Comparison of ENCODE assay signal across 1 cellular context in the genomic region with DNA sequence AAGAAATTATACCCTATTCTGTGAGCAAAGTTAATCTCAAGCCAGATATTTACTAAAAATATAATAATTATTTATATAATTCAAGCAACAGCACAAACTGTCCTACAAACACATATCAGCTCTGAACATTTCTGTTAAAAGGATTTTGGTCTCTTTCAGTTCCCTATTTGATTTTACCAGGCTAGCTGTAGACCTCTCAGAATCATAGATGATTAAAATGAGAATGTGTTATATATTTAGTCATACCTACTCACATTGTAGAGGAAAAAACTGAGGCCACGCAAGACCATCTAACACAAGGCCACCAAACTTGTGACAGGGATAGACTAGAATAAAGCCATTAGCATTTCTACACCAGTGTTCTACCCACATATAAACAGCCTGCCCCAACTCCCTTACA.
TF ChIP-seq lines count a peak whose summit lies in the region.

No MANE protein-coding gene starts in this region.

TF ChIP-seq in GM23338, 12 proteins besides CTCF, POLR2A, EP300 and RAD21 (continued from another document):
- TF ChIP-seq, protein P1, sequence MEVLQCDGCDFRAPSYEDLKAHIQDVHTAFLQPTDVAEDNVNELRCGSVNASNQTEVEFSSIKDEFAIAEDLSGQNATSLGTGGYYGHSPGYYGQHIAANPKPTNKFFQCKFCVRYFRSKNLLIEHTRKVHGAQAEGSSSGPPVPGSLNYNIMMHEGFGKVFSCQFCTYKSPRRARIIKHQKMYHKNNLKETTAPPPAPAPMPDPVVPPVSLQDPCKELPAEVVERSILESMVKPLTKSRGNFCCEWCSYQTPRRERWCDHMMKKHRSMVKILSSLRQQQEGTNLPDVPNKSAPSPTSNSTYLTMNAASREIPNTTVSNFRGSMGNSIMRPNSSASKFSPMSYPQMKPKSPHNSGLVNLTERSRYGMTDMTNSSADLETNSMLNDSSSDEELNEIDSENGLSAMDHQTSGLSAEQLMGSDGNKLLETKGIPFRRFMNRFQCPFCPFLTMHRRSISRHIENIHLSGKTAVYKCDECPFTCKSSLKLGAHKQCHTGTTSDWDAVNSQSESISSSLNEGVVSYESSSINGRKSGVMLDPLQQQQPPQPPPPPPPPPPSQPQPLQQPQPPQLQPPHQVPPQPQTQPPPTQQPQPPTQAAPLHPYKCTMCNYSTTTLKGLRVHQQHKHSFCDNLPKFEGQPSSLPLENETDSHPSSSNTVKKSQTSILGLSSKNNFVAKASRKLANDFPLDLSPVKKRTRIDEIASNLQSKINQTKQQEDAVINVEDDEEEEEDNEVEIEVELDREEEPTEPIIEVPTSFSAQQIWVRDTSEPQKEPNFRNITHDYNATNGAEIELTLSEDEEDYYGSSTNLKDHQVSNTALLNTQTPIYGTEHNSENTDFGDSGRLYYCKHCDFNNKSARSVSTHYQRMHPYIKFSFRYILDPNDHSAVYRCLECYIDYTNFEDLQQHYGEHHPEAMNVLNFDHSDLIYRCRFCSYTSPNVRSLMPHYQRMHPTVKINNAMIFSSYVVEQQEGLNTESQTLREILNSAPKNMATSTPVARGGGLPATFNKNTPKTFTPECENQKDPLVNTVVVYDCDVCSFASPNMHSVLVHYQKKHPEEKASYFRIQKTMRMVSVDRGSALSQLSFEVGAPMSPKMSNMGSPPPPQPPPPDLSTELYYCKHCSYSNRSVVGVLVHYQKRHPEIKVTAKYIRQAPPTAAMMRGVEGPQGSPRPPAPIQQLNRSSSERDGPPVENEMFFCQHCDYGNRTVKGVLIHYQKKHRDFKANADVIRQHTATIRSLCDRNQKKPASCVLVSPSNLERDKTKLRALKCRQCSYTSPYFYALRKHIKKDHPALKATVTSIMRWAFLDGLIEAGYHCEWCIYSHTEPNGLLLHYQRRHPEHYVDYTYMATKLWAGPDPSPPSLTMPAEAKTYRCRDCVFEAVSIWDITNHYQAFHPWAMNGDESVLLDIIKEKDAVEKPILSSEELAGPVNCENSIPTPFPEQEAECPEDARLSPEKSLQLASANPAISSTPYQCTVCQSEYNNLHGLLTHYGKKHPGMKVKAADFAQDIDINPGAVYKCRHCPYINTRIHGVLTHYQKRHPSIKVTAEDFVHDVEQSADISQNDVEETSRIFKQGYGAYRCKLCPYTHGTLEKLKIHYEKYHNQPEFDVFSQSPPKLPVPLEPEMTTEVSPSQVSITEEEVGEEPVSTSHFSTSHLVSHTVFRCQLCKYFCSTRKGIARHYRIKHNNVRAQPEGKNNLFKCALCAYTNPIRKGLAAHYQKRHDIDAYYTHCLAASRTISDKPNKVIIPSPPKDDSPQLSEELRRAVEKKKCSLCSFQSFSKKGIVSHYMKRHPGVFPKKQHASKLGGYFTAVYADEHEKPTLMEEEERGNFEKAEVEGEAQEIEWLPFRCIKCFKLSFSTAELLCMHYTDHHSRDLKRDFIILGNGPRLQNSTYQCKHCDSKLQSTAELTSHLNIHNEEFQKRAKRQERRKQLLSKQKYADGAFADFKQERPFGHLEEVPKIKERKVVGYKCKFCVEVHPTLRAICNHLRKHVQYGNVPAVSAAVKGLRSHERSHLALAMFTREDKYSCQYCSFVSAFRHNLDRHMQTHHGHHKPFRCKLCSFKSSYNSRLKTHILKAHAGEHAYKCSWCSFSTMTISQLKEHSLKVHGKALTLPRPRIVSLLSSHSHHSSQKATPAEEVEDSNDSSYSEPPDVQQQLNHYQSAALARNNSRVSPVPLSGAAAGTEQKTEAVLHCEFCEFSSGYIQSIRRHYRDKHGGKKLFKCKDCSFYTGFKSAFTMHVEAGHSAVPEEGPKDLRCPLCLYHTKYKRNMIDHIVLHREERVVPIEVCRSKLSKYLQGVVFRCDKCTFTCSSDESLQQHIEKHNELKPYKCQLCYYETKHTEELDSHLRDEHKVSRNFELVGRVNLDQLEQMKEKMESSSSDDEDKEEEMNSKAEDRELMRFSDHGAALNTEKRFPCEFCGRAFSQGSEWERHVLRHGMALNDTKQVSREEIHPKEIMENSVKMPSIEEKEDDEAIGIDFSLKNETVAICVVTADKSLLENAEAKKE (CRISPR knock-in tag; IDR thresholded peaks at IDR 0.05): no peak
- TF ChIP-seq ZNF331 (CRISPR knock-in tag; IDR thresholded peaks at IDR 0.05; ENCODE audit: low read depth) (no peak), ZNF114 (CRISPR knock-in tag; IDR thresholded peaks at IDR 0.05) (no peak), EZH2phosphoT487 (IDR thresholded peaks at IDR 0.05; ENCODE audit: unreplicated experiment) (no peak), JUNB (IDR thresholded peaks at IDR 0.05; ENCODE audit: unreplicated experiment) (no peak)
- TF ChIP-seq, protein P2, sequence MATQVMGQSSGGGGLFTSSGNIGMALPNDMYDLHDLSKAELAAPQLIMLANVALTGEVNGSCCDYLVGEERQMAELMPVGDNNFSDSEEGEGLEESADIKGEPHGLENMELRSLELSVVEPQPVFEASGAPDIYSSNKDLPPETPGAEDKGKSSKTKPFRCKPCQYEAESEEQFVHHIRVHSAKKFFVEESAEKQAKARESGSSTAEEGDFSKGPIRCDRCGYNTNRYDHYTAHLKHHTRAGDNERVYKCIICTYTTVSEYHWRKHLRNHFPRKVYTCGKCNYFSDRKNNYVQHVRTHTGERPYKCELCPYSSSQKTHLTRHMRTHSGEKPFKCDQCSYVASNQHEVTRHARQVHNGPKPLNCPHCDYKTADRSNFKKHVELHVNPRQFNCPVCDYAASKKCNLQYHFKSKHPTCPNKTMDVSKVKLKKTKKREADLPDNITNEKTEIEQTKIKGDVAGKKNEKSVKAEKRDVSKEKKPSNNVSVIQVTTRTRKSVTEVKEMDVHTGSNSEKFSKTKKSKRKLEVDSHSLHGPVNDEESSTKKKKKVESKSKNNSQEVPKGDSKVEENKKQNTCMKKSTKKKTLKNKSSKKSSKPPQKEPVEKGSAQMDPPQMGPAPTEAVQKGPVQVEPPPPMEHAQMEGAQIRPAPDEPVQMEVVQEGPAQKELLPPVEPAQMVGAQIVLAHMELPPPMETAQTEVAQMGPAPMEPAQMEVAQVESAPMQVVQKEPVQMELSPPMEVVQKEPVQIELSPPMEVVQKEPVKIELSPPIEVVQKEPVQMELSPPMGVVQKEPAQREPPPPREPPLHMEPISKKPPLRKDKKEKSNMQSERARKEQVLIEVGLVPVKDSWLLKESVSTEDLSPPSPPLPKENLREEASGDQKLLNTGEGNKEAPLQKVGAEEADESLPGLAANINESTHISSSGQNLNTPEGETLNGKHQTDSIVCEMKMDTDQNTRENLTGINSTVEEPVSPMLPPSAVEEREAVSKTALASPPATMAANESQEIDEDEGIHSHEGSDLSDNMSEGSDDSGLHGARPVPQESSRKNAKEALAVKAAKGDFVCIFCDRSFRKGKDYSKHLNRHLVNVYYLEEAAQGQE (IDR thresholded peaks at IDR 0.05; ENCODE audit: unreplicated experiment): no peak
- TF ChIP-seq, protein P3, sequence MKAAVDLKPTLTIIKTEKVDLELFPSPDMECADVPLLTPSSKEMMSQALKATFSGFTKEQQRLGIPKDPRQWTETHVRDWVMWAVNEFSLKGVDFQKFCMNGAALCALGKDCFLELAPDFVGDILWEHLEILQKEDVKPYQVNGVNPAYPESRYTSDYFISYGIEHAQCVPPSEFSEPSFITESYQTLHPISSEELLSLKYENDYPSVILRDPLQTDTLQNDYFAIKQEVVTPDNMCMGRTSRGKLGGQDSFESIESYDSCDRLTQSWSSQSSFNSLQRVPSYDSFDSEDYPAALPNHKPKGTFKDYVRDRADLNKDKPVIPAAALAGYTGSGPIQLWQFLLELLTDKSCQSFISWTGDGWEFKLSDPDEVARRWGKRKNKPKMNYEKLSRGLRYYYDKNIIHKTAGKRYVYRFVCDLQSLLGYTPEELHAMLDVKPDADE (IDR thresholded peaks at IDR 0.05): no peak
